18 cellular contexts compared by ENCODE assay signal in the genomic region with DNA sequence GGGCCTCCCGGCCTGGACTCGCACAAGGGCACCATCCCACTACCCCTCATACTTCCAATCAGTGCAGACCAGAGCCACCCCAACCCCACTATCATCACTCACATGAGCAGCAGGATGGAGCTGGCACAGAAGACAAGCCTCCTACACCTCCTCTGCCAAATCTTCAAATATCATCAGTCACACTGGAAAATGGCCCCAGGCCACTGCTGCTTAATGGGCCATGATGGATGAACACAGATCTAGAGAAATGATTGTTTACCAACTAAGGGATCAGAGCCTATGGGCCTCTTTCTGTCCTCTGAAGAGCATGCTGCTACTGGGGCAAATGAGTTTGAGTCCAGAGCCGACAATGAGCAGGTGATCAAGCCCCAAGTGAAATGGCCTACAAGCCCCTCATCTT.
A peak's percentile ranks its signal among the peaks of the same experiment; 100 is the strongest.
DNase-seq lines count a peak whose midpoint lies in the region; ATAC-seq and FAIRE-seq lines count a peak whose summit lies in the region.
"Had no signal": no experiment of that assay in that cellular context is flagged by ENCODE, and none has a peak within 500 bp of the region (broad histone marks: within the 10 kb centered on the region; RNA-seq: fewer than 3 reads in every experiment).

No MANE protein-coding gene starts in this region.

- no peak overlapping the region for H4K12ac ChIP-seq in trophoblast cell (ENCODE audit: low read depth, low read length)

- no peak overlapping the region for H3K4me2 ChIP-seq in trophoblast cell (ENCODE audit: low read length)
- H3K4me2 ChIP-seq: GM23338 had no signal

- no peak for ATAC-seq in GM19452 (IDR thresholded peaks at IDR 0.05; ENCODE audit: unreplicated experiment)
- ATAC-seq: GM23338 had no signal

- H3K79me1 ChIP-seq in trophoblast cell (ENCODE audit: low read length) = no peaks in the 10 kb centered on the region

- no peaks in the 10 kb centered on the region for H3K27me3 ChIP-seq in trophoblast cell (ENCODE audit: insufficient read depth, low read length)
- H3K27me3 ChIP-seq in small intestine (ENCODE audit: control insufficient read depth in 2 of 2, insufficient read depth in 2 of 2, low read length in 2 of 2) = no peaks in the 10 kb centered on the region

- no peak overlapping the region for H2AK5ac ChIP-seq in trophoblast cell (ENCODE audit: low read length)

- no peak overlapping the region for H3K18ac ChIP-seq in trophoblast cell (ENCODE audit: low read length)

- WGBS in trophoblast cell (ENCODE audit: extremely low coverage, insufficient coverage, insufficient read length) = no CpG with 5 or more reads among the region's 3 CpGs
- 52 to 93% (median 66%) methylated on average over 3 of the region's 3 CpGs for WGBS in small intestine, 3 donors

- no peak for FAIRE-seq in small intestine (lab: Jason Lieb, UNC)
- FAIRE-seq: GM12878, GM19239, H54 had no signal

- no peak overlapping the region for H4K8ac ChIP-seq in trophoblast cell (ENCODE audit: low read depth, low read length)

- H3K23ac ChIP-seq in trophoblast cell (ENCODE audit: low read length) = peak overlapping the region; percentile 77

- H3K36me3 ChIP-seq in trophoblast cell (ENCODE audit: control insufficient read depth in 1 of 2, insufficient read depth in 2 of 2, low read length in 2 of 2) (no peaks in the 10 kb centered on the region), small intestine (ENCODE audit: control insufficient read depth in 2 of 2, insufficient read depth in 2 of 2, low read length in 2 of 2) (no peaks in the 10 kb centered on the region)
- H3K36me3 ChIP-seq: HAP-1 had no signal

- no peak overlapping the region for H3K14ac ChIP-seq in trophoblast cell (ENCODE audit: low read length)

- H3K9ac ChIP-seq in trophoblast cell (ENCODE audit: low read length) = no peak overlapping the region

- H4K91ac ChIP-seq in trophoblast cell (ENCODE audit: low read depth, low read length) = no peak overlapping the region

- no peak overlapping the region for H2AFZ ChIP-seq in trophoblast cell (ENCODE audit: insufficient read depth, low read length, poor library complexity)
- H2AFZ ChIP-seq: GM23338 had no signal

- H2BK120ac ChIP-seq in trophoblast cell (ENCODE audit: insufficient read depth, low read length, poor library complexity) = no peak overlapping the region

- DNase-seq in DMS79 treated with DMSO at 0.1 percent for 48 hours (lab: John Stamatoyannopoulos, UW) (peak; percentile 25), M059J (ENCODE audit: low read depth) (peak; percentile 84), cerebellum (ENCODE audit: low spot score) (peak; percentile 20), trophoblast cell (no peak), small intestine (no peak), SIG-M5 (lab: John Stamatoyannopoulos, UW) (no peak)
- no peak for DNase-seq in NK-92 treated with Interleukin-12 subunit alpha and Interleukin-12 subunit beta, amount 100 ng/mL, for 24 hours (lab: John Stamatoyannopoulos, UW)
- DNase-seq: CD4-positive, alpha-beta memory T cell; COR-L47; DMS153; GDM1; HFFc6 had no signal

- H3K79me2 ChIP-seq in trophoblast cell (ENCODE audit: control insufficient read depth, insufficient read depth, low read length, poor library complexity) = no peaks in the 10 kb centered on the region

- H3K4ac ChIP-seq in trophoblast cell (ENCODE audit: low read depth, low read length) = no peak overlapping the region

- H3K4me3 ChIP-seq in trophoblast cell (ENCODE audit: low read depth, low read length) (no peak overlapping the region), small intestine (ENCODE audit: low read depth in 1 of 2, low read length in 2 of 2) (no peak overlapping the region)
- H3K4me3 ChIP-seq: GM12878, GM23338, HAP-1 had no signal

- H2BK5ac ChIP-seq in trophoblast cell (ENCODE audit: low read depth, low read length, poor library complexity) = no peak overlapping the region

- no peak overlapping the region for H2BK12ac ChIP-seq in trophoblast cell (ENCODE audit: low read length)

- peaks cover 1% of the 10 kb centered on the region for H3K9me3 ChIP-seq in trophoblast cell (ENCODE audit: insufficient read depth, low read depth, low read length)
- no peaks in the 10 kb centered on the region for H3K9me3 ChIP-seq in small intestine (ENCODE audit: control insufficient read depth, low read depth)
- H3K9me3 ChIP-seq: HAP-1 had no signal

- H3K4me1 ChIP-seq in trophoblast cell (ENCODE audit: control insufficient read depth in 1 of 2, insufficient read depth in 2 of 2, low read length in 2 of 2) (no peaks in the 10 kb centered on the region), small intestine (ENCODE audit: control insufficient read depth in 2 of 2, insufficient read depth in 1 of 2, low read depth in 1 of 2, low read length in 1 of 2) (no peaks in the 10 kb centered on the region)
- H3K4me1 ChIP-seq: HAP-1 had no signal

- H3K27ac ChIP-seq in trophoblast cell (ENCODE audit: low read depth, low read length) (no peak overlapping the region), small intestine (ENCODE audit: low read depth in 1 of 2, low read length in 1 of 2) (no peak overlapping the region)

Comparison
In these comparisons a context has a peak if more than half of its experiments do, and no peak if none do; other contexts are left out.
1. DNase-seq: peak in DMS79 treated with DMSO at 0.1 percent for 48 hours (single experiment), M059J (single experiment) and cerebellum (single experiment); none in trophoblast cell (0 of 2), NK-92 treated with Interleukin-12 subunit alpha and Interleukin-12 subunit beta, amount 100 ng/mL, for 24 hours (single experiment), small intestine (single experiment) and SIG-M5 (single experiment).